ENCODE assay signal across 22 cellular contexts in genomic region chr5:63263409-63263808, GRCh38.
"Had no signal": no experiment of that assay in that cellular context is flagged by ENCODE, and none has a peak within 500 bp of the region (broad histone marks: within the 10 kb centered on the region; RNA-seq: fewer than 3 reads in every experiment).

No MANE protein-coding gene starts in this region.

- H3K27ac ChIP-seq: cardiac muscle cell, neural progenitor cell, stomach, vagina, VCaP had no signal

- DNase-seq: activated CD4-positive, alpha-beta T cell treated with anti-CD3 and anti-CD28 coated beads for 1 hour; activated CD8-positive, alpha-beta memory T cell treated with anti-CD3 and anti-CD28 coated beads for 24 hours; activated CD8-positive, alpha-beta memory T cell treated with anti-CD3 and anti-CD28 coated beads, Interleukin-2, amount 50 U/mL, for 48 hours; activated effector memory CD4-positive, alpha-beta T cell treated with Interleukin-2 at 50 U/mL for 16 hours; activated naive CD4-positive, alpha-beta T cell treated with anti-CD3 and anti-CD28 coated beads, Interleukin-2, amount 10 ng/mL, durations not matched to agents 7 days and 5 days; activated naive CD8-positive, alpha-beta T cell treated with anti-CD3 and anti-CD28 coated beads, Interleukin-2, amount 50 U/mL, for 24 hours; activated T-cell treated with anti-CD3 and anti-CD28 coated beads, Interleukin-2, amount 50 U/mL, for 48 hours; dermis blood vessel endothelial cell; effector memory CD4-positive, alpha-beta T cell; left cardiac atrium; mesendoderm; naive thymus-derived CD4-positive, alpha-beta T cell; right cardiac atrium; stimulated activated CD4-positive, alpha-beta T cell treated with anti-CD3 and anti-CD28 coated beads, Interleukin-15, amount 100 ng/mL, for 24 hours; stimulated activated CD4-positive, alpha-beta T cell treated with anti-CD3 and anti-CD28 coated beads, Interleukin-4, amount 100 ng/mL, for 1 hour; stomach; trophoblast cell had no signal

- H3K27me3 ChIP-seq: cardiac muscle cell, neural progenitor cell, stomach, vagina had no signal

- ATAC-seq: activated naive CD8-positive, alpha-beta T cell treated with anti-CD3 and anti-CD28 coated beads, Interleukin-2, amount 50 U/mL, for 24 hours; left cardiac atrium; naive thymus-derived CD4-positive, alpha-beta T cell; right cardiac atrium had no signal

- H2AFZ ChIP-seq: neural progenitor cell had no signal

- H3K9ac ChIP-seq: neural progenitor cell had no signal

- H3K9me3 ChIP-seq: vagina had no signal

- H3K4me1 ChIP-seq: neural progenitor cell, stomach, vagina had no signal

- H3K4me3 ChIP-seq: cardiac muscle cell, neural progenitor cell, skin epidermis, stomach, vagina had no signal

- H3K4me2 ChIP-seq: neural progenitor cell had no signal

- H3K36me3 ChIP-seq: cardiac muscle cell, neural progenitor cell, stomach, vagina had no signal
